In the genomic region with DNA sequence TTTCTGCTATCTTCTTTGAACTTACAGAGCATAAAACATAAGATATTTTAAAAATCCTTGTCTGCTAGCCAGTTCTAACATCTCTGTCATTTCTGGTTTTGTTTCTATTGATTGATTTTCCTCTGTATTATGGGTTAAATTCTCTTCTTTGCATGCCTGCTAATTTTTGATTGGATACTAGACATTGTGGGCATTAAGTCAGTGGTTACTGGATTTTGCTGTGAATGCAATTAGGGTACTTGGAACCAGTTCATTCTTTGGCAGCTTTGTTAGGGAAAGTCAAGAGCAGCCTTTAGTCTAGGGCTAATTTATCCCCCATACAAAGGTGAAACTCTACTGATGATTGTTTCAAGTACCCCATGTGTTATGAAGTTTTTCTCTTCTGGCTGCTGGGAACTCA, we compare ENCODE assay signal across 18 cellular contexts.
"Had no signal": no experiment of that assay in that cellular context is flagged by ENCODE, and none has a peak within 500 bp of the region (broad histone marks: within the 10 kb centered on the region; RNA-seq: fewer than 3 reads in every experiment).

No MANE protein-coding gene starts in this region.

- ATAC-seq: naive thymus-derived CD8-positive, alpha-beta T cell; natural killer cell; natural killer cell treated with Interleukin-12 subunit alpha and Interleukin-12 subunit beta and Interleukin-15 and Interleukin-18, amount 100 ng/mL, for 72 hours; pancreas; psoas muscle; right cardiac atrium; right lobe of liver; sciatic nerve had no signal

- H3K4me3 ChIP-seq: neural progenitor cell, ovary, pancreas, prostate gland, psoas muscle, right atrium auricular region, right lobe of liver, sigmoid colon, skin epidermis, smooth muscle cell, spleen had no signal

- H3K27ac ChIP-seq: neural progenitor cell, neutrophil, ovary, pancreas, parathyroid adenoma, prostate gland, psoas muscle, right atrium auricular region, right lobe of liver, sigmoid colon, skin epidermis, spleen had no signal

- H3K36me3 ChIP-seq: ovary, pancreas, prostate gland, right atrium auricular region, right lobe of liver, sigmoid colon, spleen had no signal

- H3K4me1 ChIP-seq: neural progenitor cell, pancreas, parathyroid adenoma, prostate gland, psoas muscle, right atrium auricular region, right lobe of liver, sigmoid colon, spleen had no signal

- H3K9me3 ChIP-seq: ovary, pancreas, prostate gland, right lobe of liver had no signal
